ENCODE assay signal across 10 cellular contexts in genomic region chr1:155932085-155932484, GRCh38. TPM values are rescaled to one million over a fixed set of nuclear protein-coding genes. Genes with fewer than 3 reads are reported as not detected.
A peak's percentile ranks its signal among the peaks of the same experiment; 100 is the strongest.
DNase-seq lines count a peak whose midpoint lies in the region; ATAC-seq and TF ChIP-seq lines count a peak whose summit lies in the region.
"Had no signal": no experiment of that assay in that cellular context is flagged by ENCODE, and none has a peak within 500 bp of the region (broad histone marks: within the 10 kb centered on the region; RNA-seq: fewer than 3 reads in every experiment).

No MANE protein-coding gene starts in this region.

- 56% methylated on average over 1 of the region's 1 CpG for WGBS in smooth muscle cell (ENCODE audit: low lambda C conversion rate)

- peaks cover 64% of the 10 kb centered on the region for H4K20me1 ChIP-seq in smooth muscle cell (ENCODE audit: low read depth)

- DNase-seq in activated naive CD4-positive, alpha-beta T cell treated with anti-CD3 and anti-CD28 coated beads for 36 hours: no peak
- no peak for DNase-seq in activated naive CD4-positive, alpha-beta T cell treated with anti-CD3 and anti-CD28 coated beads, Interleukin-2, amount 50 U/mL, for 16 hours
- DNase-seq in T-cell: no peak
- DNase-seq in fibroblast of mammary gland (ENCODE audit: low read depth): no peak
- DNase-seq in smooth muscle cell (lab: John Stamatoyannopoulos, UW; ENCODE audit: unreplicated experiment): no peak
- DNase-seq in uterus: no peak
- DNase-seq in NCI-H2171 (lab: John Stamatoyannopoulos, UW): no peak
- no peak for DNase-seq in Calu3

- no TSS peak for BruUV-seq in Calu3 (replicated peaks; lab: Mats Ljungman, UMichigan)

- H3K79me2 ChIP-seq in smooth muscle cell (ENCODE audit: low read depth): peaks cover 66% of the 10 kb centered on the region

- H3K9ac ChIP-seq in smooth muscle cell (ENCODE audit: low read depth): peak overlapping the region; percentile 96

- H3K4me3 Mint-ChIP-seq in activated naive CD4-positive, alpha-beta T cell treated with anti-CD3 and anti-CD28 coated beads for 36 hours: peak overlapping the region; percentile 34
- H3K4me3 Mint-ChIP-seq in T-cell: peak overlapping the region in 2 of 3 donors; percentile 34 to 39
- H3K4me3 Mint-ChIP-seq in Calu3 (ENCODE audit: low read depth, unreplicated experiment): no peak overlapping the region

- TF ChIP-seq CTCF in fibroblast of mammary gland (conservative IDR thresholded peaks at IDR 0.05; ENCODE audit: control insufficient read depth, insufficient read depth, low read depth, low read length) (no peak), smooth muscle cell (IDR thresholded peaks at IDR 0.05; ENCODE audit: borderline replicate concordance, insufficient read depth, poor library complexity, severe bottlenecking) (no peak), uterus (IDR thresholded peaks at IDR 0.05) (no peak), Calu3 (IDR thresholded peaks at IDR 0.05; ENCODE audit: unreplicated experiment) (no peak)

- H3K27me3 ChIP-seq in smooth muscle cell (ENCODE audit: low read depth): no peaks in the 10 kb centered on the region
- H3K27me3 ChIP-seq in uterus: no peaks in the 10 kb centered on the region

- H3K4me2 ChIP-seq in smooth muscle cell: peak overlapping the region; percentile 99

- H3K36me3 ChIP-seq in smooth muscle cell (ENCODE audit: low read depth) (peaks cover 6% of the 10 kb centered on the region), uterus (no peaks in the 10 kb centered on the region)

- TF ChIP-seq POLR2A in uterus (IDR thresholded peaks at IDR 0.05): no peak

- H2AFZ ChIP-seq in smooth muscle cell (ENCODE audit: low read depth): no peak overlapping the region

- no peaks in the 10 kb centered on the region for H3K9me3 Mint-ChIP-seq in activated naive CD4-positive, alpha-beta T cell treated with anti-CD3 and anti-CD28 coated beads for 36 hours
- H3K9me3 Mint-ChIP-seq in T-cell: no peaks in the 10 kb centered on the region
- no peaks in the 10 kb centered on the region for H3K9me3 Mint-ChIP-seq in Calu3 (ENCODE audit: low read depth, unreplicated experiment)

- peaks cover 41% of the 10 kb centered on the region for H3K36me3 Mint-ChIP-seq in activated naive CD4-positive, alpha-beta T cell treated with anti-CD3 and anti-CD28 coated beads for 36 hours (ENCODE audit: low read depth)
- peaks cover 28% of the 10 kb centered on the region for H3K36me3 Mint-ChIP-seq in T-cell
- no peaks in the 10 kb centered on the region for H3K36me3 Mint-ChIP-seq in Calu3 (ENCODE audit: insufficient read depth, unreplicated experiment)

- peaks cover 9% of the 10 kb centered on the region for H3F3A ChIP-seq in smooth muscle cell (ENCODE audit: low read depth)

- H3K27ac Mint-ChIP-seq in activated naive CD4-positive, alpha-beta T cell treated with anti-CD3 and anti-CD28 coated beads for 36 hours: no peak overlapping the region
- H3K27ac Mint-ChIP-seq in T-cell (no peak overlapping the region), Calu3 (ENCODE audit: unreplicated experiment) (no peak overlapping the region)

- POLR2A ChIA-PET in T-cell (lab: Charles Lee): interaction anchor here (0.5 to 1.0 kb wide), 9 partner anchors 14 to 1310 kb away, joined by 3 to 8 read pairs (median 3); no protein-coding TSS in a partner anchor

- intact Hi-C loops in activated naive CD4-positive, alpha-beta T cell treated with anti-CD3 and anti-CD28 coated beads for 36 hours (cut with micrococcal nuclease): no loop called here
- intact Hi-C loops in uterus (cut with DNase I; ENCODE audit: low total_unique reads): no loop called here
- intact Hi-C loops in Calu3 (cut with micrococcal nuclease; ENCODE audit: unreplicated experiment): no loop called here

- H3K4me3 ChIP-seq in fibroblast of mammary gland (ENCODE audit: control insufficient read depth, low read depth, low read length) (peak overlapping the region; percentile 31), smooth muscle cell (no peak overlapping the region), uterus (no peak overlapping the region)

- H3K4me1 Mint-ChIP-seq in activated naive CD4-positive, alpha-beta T cell treated with anti-CD3 and anti-CD28 coated beads for 36 hours (ENCODE audit: low read depth): peaks cover 40% of the 10 kb centered on the region
- peaks cover 29 to 43% (median 36%) of the 10 kb centered on the region in 3 donors for H3K4me1 Mint-ChIP-seq in T-cell
- H3K4me1 Mint-ChIP-seq in Calu3 (ENCODE audit: low read depth, unreplicated experiment): peaks cover 25% of the 10 kb centered on the region

- H3K27ac ChIP-seq in smooth muscle cell (ENCODE audit: low read depth): peak overlapping the region; percentile 81
- no peak overlapping the region for H3K27ac ChIP-seq in uterus
- H3K27ac ChIP-seq: C4-2B had no signal

- CTCF ChIA-PET in activated naive CD4-positive, alpha-beta T cell treated with anti-CD3 and anti-CD28 coated beads for 36 hours (lab: Charles Lee): interaction anchor here (0.6 to 4.1 kb wide), 9 partner anchors 9 to 198 kb away, joined by 3 to 36 read pairs (median 5); no protein-coding TSS in a partner anchor
- CTCF ChIA-PET in T-cell (lab: Charles Lee): interaction anchor here (0.5 to 1.2 kb wide), 4 partner anchors 13 to 947 kb away, joined by 3 to 5 read pairs (median 3); no protein-coding TSS in a partner anchor
- CTCF ChIA-PET in Calu3 (lab: Charles Lee): interaction anchor here (0.9 to 1.6 kb wide), 4 partner anchors 8 to 73 kb away, joined by 4 read pairs; partner anchors contain the start of gene SYT11

- H3K9me3 ChIP-seq in smooth muscle cell (replicated peaks; ENCODE audit: low read depth) (no peaks in the 10 kb centered on the region), uterus (no peaks in the 10 kb centered on the region)

- no peak for ATAC-seq in T-cell (replicated peaks in 1 of 4)

- H3K4me1 ChIP-seq in smooth muscle cell (ENCODE audit: low read depth) (peaks cover 30% of the 10 kb centered on the region), uterus (peaks cover 17 to 28% of the 10 kb centered on the region in 2 donors)

- H3K27me3 Mint-ChIP-seq in activated naive CD4-positive, alpha-beta T cell treated with anti-CD3 and anti-CD28 coated beads for 36 hours (ENCODE audit: low read depth): no peaks in the 10 kb centered on the region
- H3K27me3 Mint-ChIP-seq in T-cell: no peaks in the 10 kb centered on the region
- H3K27me3 Mint-ChIP-seq in Calu3 (ENCODE audit: unreplicated experiment): no peaks in the 10 kb centered on the region

RNA-seq across cellular contexts. Expression of gene KHDC4, which starts 2.1 kb away (rescaled TPM):
- 10 to 100 TPM; 82.3 to 87.2 TPM for total RNA-seq in activated naive CD4-positive, alpha-beta T cell treated with anti-CD3 and anti-CD28 coated beads for 36 hours
- total RNA-seq in T-cell: 100 to 1,000 TPM in 1 of 5 donors, 10 to 100 TPM in 4; 44.5 to 102 (median 85.6) TPM
- total RNA-seq in smooth muscle cell: 35.6 and 41.7 TPM in 2 replicates
- 14.9 and 18.3 TPM in 2 replicates for polyA plus RNA-seq in smooth muscle cell
- 100 to 1,000 TPM in 1 of 4 donors, 10 to 100 TPM in 3; 28.8 to 139 (median 64.2) TPM for total RNA-seq in uterus
- 99.3 and 107 TPM in 2 replicates for total RNA-seq in Calu3 (2022)

RNA-seq across cellular contexts. Expression of gene RXFP4, which starts 9.4 kb away (rescaled TPM):
- total RNA-seq in activated naive CD4-positive, alpha-beta T cell treated with anti-CD3 and anti-CD28 coated beads for 36 hours: under 1 TPM in 1 of 2 experiments, not detected in 1; 0.29 TPM
- total RNA-seq in T-cell (not detected), smooth muscle cell (not detected in 2 replicates), uterus (not detected), Calu3 (2022) (not detected in 2 replicates)
- polyA plus RNA-seq in smooth muscle cell: 0.66 and 1.5 TPM in 2 replicates
- total RNA-seq: dermis microvascular lymphatic vessel endothelial cell had no signal

RNA-seq across cellular contexts. Expression of gene RIT1, which starts 20.9 kb away (rescaled TPM):
- 10 to 100 TPM; 17.1 to 21.3 TPM for total RNA-seq in activated naive CD4-positive, alpha-beta T cell treated with anti-CD3 and anti-CD28 coated beads for 36 hours
- total RNA-seq in T-cell (10 to 100 TPM; 35.3 to 56.4 (median 39.2) TPM), smooth muscle cell (59.6 and 65.3 TPM in 2 replicates), uterus (10 to 100 TPM; 12.8 to 65.6 (median 41.8) TPM), Calu3 (2022) (34.4 and 34.7 TPM in 2 replicates)
- polyA plus RNA-seq in smooth muscle cell: 63.6 and 64.4 TPM in 2 replicates

RNA-seq across cellular contexts. Expression of gene ARHGEF2, which starts 46.3 kb away (rescaled TPM):
- 100 to 1,000 TPM; 154 to 159 TPM for total RNA-seq in activated naive CD4-positive, alpha-beta T cell treated with anti-CD3 and anti-CD28 coated beads for 36 hours
- total RNA-seq in T-cell (100 to 1,000 TPM; 110 to 174 (median 167) TPM), smooth muscle cell (30.2 and 58.0 TPM in 2 replicates), uterus (100 to 1,000 TPM in 1 of 4 donors, 10 to 100 TPM in 3; 59.4 to 178 (median 72.8) TPM), Calu3 (2022) (69.2 and 97.6 TPM in 2 replicates)
- 21.0 and 24.2 TPM in 2 replicates for polyA plus RNA-seq in smooth muscle cell
